In genomic region chr11:69670158-69670845, GRCh38 we compare ENCODE assay signal across 1 cellular context.
A peak's percentile ranks its signal among the peaks of the same experiment; 100 is the strongest.
TF ChIP-seq lines count a peak whose summit lies in the region.

No MANE protein-coding gene starts in this region.

TF ChIP-seq in GM12878, 131 proteins besides CTCF, POLR2A, EP300 and RAD21 (continued from another document):
- TF ChIP-seq STAT1 (conservative IDR thresholded peaks at IDR 0.05) (no peak), GATAD2B (conservative IDR thresholded peaks at IDR 0.05; ENCODE audit: low read depth) (0 out of 2 replicates have a peak, but pooled peaks have one; percentile 33), RUNX3 (IDR thresholded peaks at IDR 0.05; ENCODE audit: low read length) (peak; percentile 18; the same call in 1 of the 2 replicates), SMC3 (IDR thresholded peaks at IDR 0.05; ENCODE audit: borderline replicate concordance, low read length) (peak; percentile 58; the same call in 1 of the 2 replicates), LARP7 (IDR thresholded peaks at IDR 0.05) (0 out of 2 replicates have a peak, but pooled peaks have one; percentile 50), RB1 (IDR thresholded peaks at IDR 0.05; ENCODE audit: borderline replicate concordance) (peak; percentile 58; the same call in 1 of the 2 replicates), IKZF2 (IDR thresholded peaks at IDR 0.05) (peak; percentile 16 to 32; a peak in 3 of 4 replicates), MEF2B (IDR thresholded peaks at IDR 0.05; ENCODE audit: partially characterized antibody, poor library complexity, severe bottlenecking) (peak; percentile 99), EGR1 (IDR thresholded peaks at IDR 0.05; ENCODE audit: borderline replicate concordance in 1 of 2, low read depth in 2 of 2, low read length in 2 of 2) (no peak), CREM (IDR thresholded peaks at IDR 0.05; ENCODE audit: low read depth) (no peak), SKIL (IDR thresholded peaks at IDR 0.05; ENCODE audit: low read depth, poor library complexity, severe bottlenecking) (no peak), IRF4 (IDR thresholded peaks at IDR 0.05; ENCODE audit: low read depth, low read length) (0 out of 2 replicates have a peak, but pooled peaks have one; percentile 26), TCF12 (IDR thresholded peaks at IDR 0.05; ENCODE audit: low read depth, low read length) (peak; percentile 60; the same call in 1 of the 2 replicates), HCFC1 (IDR thresholded peaks at IDR 0.05; ENCODE audit: low read length) (no peak), YY1 (IDR thresholded peaks at IDR 0.05; ENCODE audit: low read depth, low read length) (no peak)
TF ChIP-seq in GM12878: peak in this region for 11.
